In genomic region chr15:65981837-65982696, GRCh38 we compare ENCODE assay signal across 8 cellular contexts.
DNase-seq lines count a peak whose midpoint lies in the region; ATAC-seq, FAIRE-seq and TF ChIP-seq lines count a peak whose summit lies in the region.

No MANE protein-coding gene starts in this region.

- POLR2A ChIA-PET in CD8-positive, alpha-beta T cell (lab: Charles Lee), result interaction anchor here (0.6 to 1.0 kb wide), 2 partner anchors 113 to 1695 kb away, joined by 3 read pairs; partner anchors contain the start of gene RAB11A

- H3K4me3 Mint-ChIP-seq in CD8-positive, alpha-beta T cell, result peak overlapping the region; percentile 76

- H3K27me3 ChIP-seq in CD8-positive, alpha-beta T cell (ENCODE audit: insufficient read depth, low read length), result no peaks in the 10 kb centered on the region
- H3K27me3 ChIP-seq in OCI-LY3 (ENCODE audit: low read depth, low read length) (peaks cover 55% of the 10 kb centered on the region), keratinocyte (ENCODE audit: control insufficient read depth, extremely low read depth, insufficient read depth, low read length) (peaks cover 24% of the 10 kb centered on the region)

- H3K36me3 ChIP-seq in CD8-positive, alpha-beta T cell (ENCODE audit: insufficient read depth, low read length), result no peaks in the 10 kb centered on the region
- no peaks in the 10 kb centered on the region for H3K36me3 ChIP-seq in OCI-LY3 (replicated peaks; ENCODE audit: low read depth, low read length)
- H3K36me3 ChIP-seq in keratinocyte (ENCODE audit: control insufficient read depth in 2 of 2, extremely low read depth in 1 of 2, insufficient read depth in 2 of 2, low read length in 2 of 2), result no peaks in the 10 kb centered on the region

- H4K20me1 ChIP-seq in OCI-LY3 (ENCODE audit: insufficient read depth, low read length) (no peaks in the 10 kb centered on the region), keratinocyte (ENCODE audit: control insufficient read depth, extremely low read depth, insufficient read depth, low read length) (no peaks in the 10 kb centered on the region)

- peak; percentile 49 for TF ChIP-seq CTCF in CD8-positive, alpha-beta T cell (IDR thresholded peaks at IDR 0.05)
- TF ChIP-seq CTCF in OCI-LY3 (IDR thresholded peaks at IDR 0.05; ENCODE audit: low read depth, low read length) (peak; percentile 44), keratinocyte (optimal IDR thresholded peaks at IDR 0.05 in 1 of 3, IDR thresholded peaks at IDR 0.05 in 1 of 3, conservative IDR thresholded peaks at IDR 0.05 in 1 of 3; ENCODE audit: extremely low read depth in 1 of 3, insufficient read depth in 2 of 3, low read length in 3 of 3) (no peak)

- intact Hi-C loops in CD8-positive, alpha-beta T cell (cut with DNase I, micrococcal nuclease), result no loop called here

- no peaks in the 10 kb centered on the region for H3K9me3 ChIP-seq in CD8-positive, alpha-beta T cell (ENCODE audit: low read length)
- H3K9me3 ChIP-seq in OCI-LY3 (ENCODE audit: insufficient read depth, low read length), result no peaks in the 10 kb centered on the region
- H3K9me3 ChIP-seq in keratinocyte (ENCODE audit: control insufficient read depth, low read depth, low read length), result no peaks in the 10 kb centered on the region

- H3K4me1 Mint-ChIP-seq in CD8-positive, alpha-beta T cell (ENCODE audit: low read depth), result peaks cover 10% of the 10 kb centered on the region

- dilution Hi-C loops in keratinocyte (cut with MboI; ENCODE audit: extremely low pct_ligation_motif_present, low sequenced_read_pairs), result no loop called here

- CTCF ChIA-PET in CD8-positive, alpha-beta T cell (lab: Charles Lee), result interaction anchor here (0.8 to 1.1 kb wide), 7 partner anchors 9 to 342 kb away, joined by 3 to 4 read pairs (median 3); no protein-coding TSS in a partner anchor

- ATAC-seq in CD8-positive, alpha-beta T cell, result peak; percentile 94
- ATAC-seq in GM21619 (IDR thresholded peaks at IDR 0.05; ENCODE audit: unreplicated experiment), result peak; percentile 62

- no peaks in the 10 kb centered on the region for H3K9me1 ChIP-seq in keratinocyte (ENCODE audit: control insufficient read depth, extremely low read depth, insufficient read depth, low read length)

- FAIRE-seq in keratinocyte (lab: Jason Lieb, UNC), result no peak

- peaks cover 9% of the 10 kb centered on the region for H3K4me1 ChIP-seq in CD8-positive, alpha-beta T cell (ENCODE audit: insufficient read depth, low read length)
- H3K4me1 ChIP-seq in OCI-LY3 (ENCODE audit: low read length) (peaks cover 8% of the 10 kb centered on the region), keratinocyte (ENCODE audit: control insufficient read depth, extremely low read depth, insufficient read depth, low read length) (peaks cover 7% of the 10 kb centered on the region)

- no peak overlapping the region for H2AFZ ChIP-seq in OCI-LY3 (ENCODE audit: low read depth, low read length)
- no peak overlapping the region for H2AFZ ChIP-seq in keratinocyte (ENCODE audit: control insufficient read depth, low read length)

- H3K9ac ChIP-seq in OCI-LY3 (ENCODE audit: low read length) (no peak overlapping the region), keratinocyte (ENCODE audit: control insufficient read depth, extremely low read depth, insufficient read depth, low read length) (no peak overlapping the region)

- H3K27me3 Mint-ChIP-seq in CD8-positive, alpha-beta T cell (ENCODE audit: low read depth), result peaks cover 21% of the 10 kb centered on the region

- H3K36me3 Mint-ChIP-seq in CD8-positive, alpha-beta T cell, result no peaks in the 10 kb centered on the region

- H3K9me3 Mint-ChIP-seq in CD8-positive, alpha-beta T cell, result no peaks in the 10 kb centered on the region

- no peak overlapping the region for H3K27ac Mint-ChIP-seq in CD8-positive, alpha-beta T cell

- DNase-seq in CD8-positive, alpha-beta T cell, result peak; percentile 43 to 85 (median 75)
- DNase-seq in activated naive CD4-positive, alpha-beta T cell (lab: John Stamatoyannopoulos, UW), result peak; percentile 11 to 67 (median 32)
- DNase-seq in keratinocyte (ENCODE audit: low read depth, low spot score), result no peak
- DNase-seq in stimulated activated CD4-positive, alpha-beta T cell treated with anti-CD3 and anti-CD28 coated beads, TNF-alpha, amount 100 ng/mL, for 48 hours (ENCODE audit: low read depth in 3 of 3), result peak; percentile 19 to 49 (median 21)
- DNase-seq in GDM1 (lab: John Stamatoyannopoulos, UW), result no peak
- DNase-seq in NCI-H2081 (lab: John Stamatoyannopoulos, UW), result no peak

- no peak overlapping the region for H3K27ac ChIP-seq in CD8-positive, alpha-beta T cell (ENCODE audit: low read depth, low read length)
- H3K27ac ChIP-seq in OCI-LY3 (ENCODE audit: low read length) (no peak overlapping the region), keratinocyte (ENCODE audit: control insufficient read depth, insufficient read depth, low read length) (no peak overlapping the region)

- H3K4me2 ChIP-seq in OCI-LY3 (ENCODE audit: low read length) (peak overlapping the region; percentile 61), keratinocyte (ENCODE audit: control insufficient read depth, extremely low read depth, insufficient read depth, low read depth, low read length) (peak overlapping the region; percentile 27)

- H3K79me2 ChIP-seq in OCI-LY3 (ENCODE audit: low read length), result no peaks in the 10 kb centered on the region
- H3K79me2 ChIP-seq in keratinocyte (ENCODE audit: control insufficient read depth, insufficient read depth, low read length), result no peaks in the 10 kb centered on the region

- H3K4me3 ChIP-seq in CD8-positive, alpha-beta T cell (ENCODE audit: low read depth, low read length), result peak overlapping the region; percentile 72
- H3K4me3 ChIP-seq in OCI-LY3 (ENCODE audit: low read length), result peak overlapping the region; percentile 69
- no peak overlapping the region for H3K4me3 ChIP-seq in keratinocyte (ENCODE audit: control insufficient read depth in 2 of 3, extremely low read depth in 1 of 3, insufficient read depth in 2 of 3, low read depth in 1 of 3, low read length in 3 of 3)

Comparison
In these comparisons a context has a peak if more than half of its experiments do, and no peak if none do; other contexts are left out.
1. DNase-seq: peak in CD8-positive, alpha-beta T cell (7 of 7), activated naive CD4-positive, alpha-beta T cell (4 of 4) and stimulated activated CD4-positive, alpha-beta T cell treated with anti-CD3 and anti-CD28 coated beads, TNF-alpha, amount 100 ng/mL, for 48 hours (3 of 3); none in keratinocyte (single experiment), GDM1 (single experiment) and NCI-H2081 (0 of 2).
2. H3K4me3 ChIP-seq: peak in CD8-positive, alpha-beta T cell (single experiment) and OCI-LY3 (single experiment); none in keratinocyte (0 of 3).
3. CTCF ChIP-seq: peak in CD8-positive, alpha-beta T cell (single experiment) and OCI-LY3 (single experiment); none in keratinocyte (0 of 3).